1 cellular context compared by ENCODE assay signal in genomic region chr9:69168709-69169217, GRCh38.
A peak's percentile ranks its signal among the peaks of the same experiment; 100 is the strongest.
TF ChIP-seq lines count a peak whose summit lies in the region.

No MANE protein-coding gene starts in this region.

TF ChIP-seq in HepG2, 621 proteins besides CTCF, POLR2A, EP300 and RAD21 (continued from another document):
- TF ChIP-seq PRDM15 (CRISPR knock-in tag; IDR thresholded peaks at IDR 0.05), result no peak
- TF ChIP-seq FOXA3 (CRISPR knock-in tag; IDR thresholded peaks at IDR 0.05), result peak; percentile 65
- no peak for TF ChIP-seq ZNF549 (CRISPR knock-in tag; IDR thresholded peaks at IDR 0.05)
- TF ChIP-seq SOX5 (CRISPR knock-in tag; IDR thresholded peaks at IDR 0.05; ENCODE audit: borderline replicate concordance), result peak; percentile 36; the same call in 1 of the 2 replicates
- TF ChIP-seq ZNF766 (CRISPR knock-in tag; IDR thresholded peaks at IDR 0.05; ENCODE audit: borderline replicate concordance), result no peak
- no peak for TF ChIP-seq HINFP (CRISPR knock-in tag; IDR thresholded peaks at IDR 0.05; ENCODE audit: low read depth)
- peak; percentile 46 for TF ChIP-seq ARID5B (CRISPR knock-in tag; IDR thresholded peaks at IDR 0.05)
- no peak for TF ChIP-seq SMAD9 (CRISPR knock-in tag; IDR thresholded peaks at IDR 0.05)
- peak; percentile 92 for TF ChIP-seq CEBPB (IDR thresholded peaks at IDR 0.05; ENCODE audit: borderline replicate concordance, low read depth, low read length)
- TF ChIP-seq CREB1 (IDR thresholded peaks at IDR 0.05), result no peak
- TF ChIP-seq CREB1 (CRISPR knock-in tag; IDR thresholded peaks at IDR 0.05), result peak; percentile 33
- peak; percentile 80 for TF ChIP-seq ZBTB33 (CRISPR knock-in tag; IDR thresholded peaks at IDR 0.05)
- TF ChIP-seq MAFK (conservative IDR thresholded peaks at IDR 0.05 in 1 of 2, IDR thresholded peaks at IDR 0.05 in 1 of 2; ENCODE audit: low read length in 2 of 2), result peak; percentile 95 to 98
- TF ChIP-seq CEBPG (CRISPR knock-in tag; IDR thresholded peaks at IDR 0.05), result peak; percentile 82
- TF ChIP-seq SOX6 (IDR thresholded peaks at IDR 0.05), result no peak
- peak; percentile 37; the same call in 1 of the 2 replicates for TF ChIP-seq SOX6 (CRISPR knock-in tag; IDR thresholded peaks at IDR 0.05)
- peak; percentile 32 for TF ChIP-seq RBM22 (optimal IDR thresholded peaks at IDR 0.05; ENCODE audit: low read length)
- peak; percentile 97 for TF ChIP-seq MAFF (IDR thresholded peaks at IDR 0.05; ENCODE audit: low read depth, low read length)
- TF ChIP-seq GATAD2A (CRISPR knock-in tag; IDR thresholded peaks at IDR 0.05), result peak; percentile 31; the same call in 1 of the 2 replicates
- 0 out of 2 replicates have a peak, but pooled peaks have one; percentile 18 for TF ChIP-seq PAXIP1 (CRISPR knock-in tag; conservative IDR thresholded peaks at IDR 0.05)
- TF ChIP-seq SKIL (CRISPR knock-in tag; IDR thresholded peaks at IDR 0.05; ENCODE audit: borderline replicate concordance), result no peak
- TF ChIP-seq ZFX (CRISPR knock-in tag; IDR thresholded peaks at IDR 0.05; ENCODE audit: low read depth), result 0 out of 2 replicates have a peak, but pooled peaks have one; percentile 16
- peak; percentile 62 for TF ChIP-seq FOSL2 (CRISPR knock-in tag; IDR thresholded peaks at IDR 0.05)
- no peak for TF ChIP-seq HMGXB3 (CRISPR knock-in tag; IDR thresholded peaks at IDR 0.05; ENCODE audit: borderline replicate concordance)
- TF ChIP-seq MIER3 (CRISPR knock-in tag; IDR thresholded peaks at IDR 0.05; ENCODE audit: borderline replicate concordance), result peak; percentile 19; the same call in 1 of the 2 replicates
- 0 out of 2 replicates have a peak, but pooled peaks have one; percentile 22 for TF ChIP-seq SAP130 (CRISPR knock-in tag; IDR thresholded peaks at IDR 0.05; ENCODE audit: low read depth)
